In genomic region chr10:18463673-18464211, GRCh38 we compare ENCODE assay signal across 1 cellular context.
TF ChIP-seq lines count a peak whose summit lies in the region.

No MANE protein-coding gene starts in this region.

TF ChIP-seq in GM23338, 12 proteins besides CTCF, POLR2A, EP300 and RAD21 (continued from another document):
- TF ChIP-seq ZNF462 (CRISPR knock-in tag; IDR thresholded peaks at IDR 0.05): no peak
- no peak for TF ChIP-seq ETS1 (IDR thresholded peaks at IDR 0.05)
